In the genomic region with DNA sequence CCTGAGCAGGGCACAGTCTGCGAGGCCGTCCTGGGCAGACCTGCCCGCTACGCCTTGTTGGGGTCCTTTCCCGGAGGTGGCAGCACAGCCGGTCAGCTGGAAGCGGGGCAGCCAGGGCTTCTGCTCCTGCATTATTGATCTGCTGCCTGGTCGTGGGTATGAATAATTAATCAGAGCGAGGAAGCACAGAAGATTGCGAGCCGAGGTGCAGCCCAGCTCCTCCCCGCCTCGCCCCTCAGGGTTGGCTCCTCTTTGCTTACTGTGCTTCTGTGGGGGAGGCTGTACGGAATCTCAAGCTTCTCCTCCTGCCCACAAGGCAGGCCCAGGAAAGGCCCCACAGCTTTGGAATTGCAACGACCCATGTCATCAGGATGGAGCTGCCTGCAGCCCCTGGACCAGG, we compare ENCODE assay signal across 37 cellular contexts. TPM values are rescaled to one million over a fixed set of nuclear protein-coding genes. Genes with fewer than 3 reads are reported as not detected.
"Had no signal": no experiment of that assay in that cellular context is flagged by ENCODE, and none has a peak within 500 bp of the region (broad histone marks: within the 10 kb centered on the region; RNA-seq: fewer than 3 reads in every experiment).

No MANE protein-coding gene starts in this region.

- H3K36me3 ChIP-seq: MG63, SJCRH30 had no signal

- DNase-seq: activated CD4-positive, alpha-beta T cell treated with anti-CD3 and anti-CD28 coated beads for 36 hours; activated CD4-positive, alpha-beta T cell treated with anti-CD3 and anti-CD28 coated beads, Interleukin-2, amount 10 ng/mL, durations not matched to agents 7 days and 5 days; activated CD4-positive, alpha-beta T cell treated with anti-CD3 and anti-CD28 coated beads, Interleukin-2, amount 50 U/mL, for 48 hours; activated CD8-positive, alpha-beta T cell treated with anti-CD3 and anti-CD28 coated beads, Interleukin-2, amount 10 ng/mL, durations not matched to agents 7 days and 5 days; activated gamma-delta T cell; activated naive CD4-positive, alpha-beta T cell treated with Interleukin-2 at 50 U/mL for 16 hours; activated naive CD8-positive, alpha-beta T cell treated with anti-CD3 and anti-CD28 coated beads, Interleukin-2, amount 10 ng/mL, durations not matched to agents 7 days and 5 days; activated T-cell treated with anti-CD3 and anti-CD28 coated beads, Interleukin-2, amount 50 U/mL, for 24 hours; amygdala; caudate nucleus; Kasumi-1; KG1; MG63; NCI-H1048; NCI-H1105 treated with DMSO at 0.1 percent for 48 hours; NCI-H1436; NCI-H1694; NCI-H1930; NCI-H2081 treated with DMSO at 0.1 percent for 48 hours; NCI-H226; NCI-H524 treated with DMSO at 0.1 percent for 48 hours; SHP77; SJCRH30 had no signal

- H3K27me3 Mint-ChIP-seq: activated naive CD4-positive, alpha-beta T cell treated with anti-CD3 and anti-CD28 coated beads, Interleukin-2, amount 50 U/mL, for 24 hours had no signal

- H3K27me3 ChIP-seq: MG63, SJCRH30 had no signal

- H3K36me3 Mint-ChIP-seq: activated naive CD4-positive, alpha-beta T cell treated with anti-CD3 and anti-CD28 coated beads, Interleukin-2, amount 50 U/mL, for 24 hours; activated naive CD8-positive, alpha-beta T cell treated with anti-CD3 and anti-CD28 coated beads, Interleukin-2, amount 10 ng/mL, durations not matched to agents 7 days and 5 days; brain; WTC11 had no signal

- H3K4me1 ChIP-seq: SJCRH30 had no signal

- H3K4me1 Mint-ChIP-seq: activated CD4-positive, alpha-beta T cell treated with anti-CD3 and anti-CD28 coated beads for 36 hours; WTC11 had no signal

- H3K27ac Mint-ChIP-seq: activated CD4-positive, alpha-beta T cell treated with anti-CD3 and anti-CD28 coated beads for 36 hours; activated CD4-positive, alpha-beta T cell treated with anti-CD3 and anti-CD28 coated beads, Interleukin-2, amount 10 ng/mL, durations not matched to agents 7 days and 5 days; activated CD8-positive, alpha-beta T cell treated with anti-CD3 and anti-CD28 coated beads, Interleukin-2, amount 10 ng/mL, durations not matched to agents 7 days and 5 days; activated naive CD4-positive, alpha-beta T cell treated with anti-CD3 and anti-CD28 coated beads, Interleukin-2, amount 50 U/mL, for 24 hours; activated naive CD8-positive, alpha-beta T cell treated with anti-CD3 and anti-CD28 coated beads, Interleukin-2, amount 10 ng/mL, durations not matched to agents 7 days and 5 days; activated T-cell treated with anti-CD3 and anti-CD28 coated beads, Interleukin-2, amount 50 U/mL, for 24 hours; activated T-helper 2 cell treated with anti-CD3 and anti-CD28 coated beads, Interferon-gamma antibody, Interleukin-2, Interleukin-4, amounts not matched to agents 10 μg/mL and 5 μg/mL and 100 μg/mL, durations not matched to agents 14 hours and 24 hours and 36 hours; T-helper 1 cell treated with Interleukin-12 subunit alpha and Interleukin-12 subunit beta and Interleukin-4 antibody, amounts not matched to agents 30 μg/mL and 1 μg/mL, for 36 hours; T-helper 2 cell treated with Interferon-gamma antibody and Interleukin-4, amounts not matched to agents 5 μg/mL and 100 μg/mL, for 36 hours; WTC11 had no signal

- H3K9me3 ChIP-seq: MG63, SJCRH30 had no signal

- H3K9me3 Mint-ChIP-seq: activated CD4-positive, alpha-beta T cell treated with anti-CD3 and anti-CD28 coated beads, Interleukin-2, amount 10 ng/mL, durations not matched to agents 7 days and 5 days; activated naive CD4-positive, alpha-beta T cell treated with anti-CD3 and anti-CD28 coated beads, Interleukin-2, amount 50 U/mL, for 24 hours; activated naive CD8-positive, alpha-beta T cell treated with anti-CD3 and anti-CD28 coated beads, Interleukin-2, amount 10 ng/mL, durations not matched to agents 7 days and 5 days; activated T-cell treated with anti-CD3 and anti-CD28 coated beads, Interleukin-2, amount 50 U/mL, for 24 hours; activated T-helper 2 cell treated with anti-CD3 and anti-CD28 coated beads, Interferon-gamma antibody, Interleukin-2, Interleukin-4, amounts not matched to agents 10 μg/mL and 5 μg/mL and 100 μg/mL, durations not matched to agents 14 hours and 24 hours and 36 hours; T-helper 1 cell treated with Interleukin-12 subunit alpha and Interleukin-12 subunit beta and Interleukin-4 antibody, amounts not matched to agents 30 μg/mL and 1 μg/mL, for 36 hours; T-helper 2 cell treated with Interferon-gamma antibody and Interleukin-4, amounts not matched to agents 5 μg/mL and 100 μg/mL, for 36 hours; WTC11 had no signal

- H3K4me3 Mint-ChIP-seq: activated CD4-positive, alpha-beta T cell treated with anti-CD3 and anti-CD28 coated beads for 36 hours; activated CD4-positive, alpha-beta T cell treated with anti-CD3 and anti-CD28 coated beads, Interleukin-2, amount 10 ng/mL, durations not matched to agents 7 days and 5 days; activated CD8-positive, alpha-beta T cell treated with anti-CD3 and anti-CD28 coated beads, Interleukin-2, amount 10 ng/mL, durations not matched to agents 7 days and 5 days; activated naive CD4-positive, alpha-beta T cell treated with anti-CD3 and anti-CD28 coated beads, Interleukin-2, amount 50 U/mL, for 24 hours; activated naive CD8-positive, alpha-beta T cell treated with anti-CD3 and anti-CD28 coated beads, Interleukin-2, amount 10 ng/mL, durations not matched to agents 7 days and 5 days; activated T-cell treated with anti-CD3 and anti-CD28 coated beads, Interleukin-2, amount 50 U/mL, for 24 hours; brain; T-helper 1 cell treated with Interleukin-12 subunit alpha and Interleukin-12 subunit beta and Interleukin-4 antibody, amounts not matched to agents 30 μg/mL and 1 μg/mL, for 36 hours; T-helper 2 cell treated with Interferon-gamma antibody and Interleukin-4, amounts not matched to agents 5 μg/mL and 100 μg/mL, for 36 hours; WTC11 had no signal

- H3K27ac ChIP-seq: SJCRH30, SK-N-MC had no signal

- ATAC-seq: activated CD4-positive, alpha-beta T cell treated with anti-CD3 and anti-CD28 coated beads for 36 hours; activated CD4-positive, CD25-positive, alpha-beta regulatory T cell treated with anti-CD3 and anti-CD28 coated beads, Interleukin-2, amount 50 U/mL, for 24 hours; activated CD8-positive, alpha-beta T cell treated with anti-CD3 and anti-CD28 coated beads, Interleukin-2, amount 10 ng/mL, durations not matched to agents 7 days and 5 days; Panc1; WTC11 had no signal

- H3K4me3 ChIP-seq: MG63, SJCRH30, SK-N-MC had no signal

RNA-seq across cellular contexts. Expression of a gene that starts 25.5 kb away (rescaled TPM):
- total RNA-seq: activated CD4-positive, alpha-beta T cell treated with anti-CD3 and anti-CD28 coated beads for 36 hours; activated T-helper 2 cell treated with anti-CD3 and anti-CD28 coated beads, Interferon-gamma antibody, Interleukin-2, Interleukin-4, amounts not matched to agents 10 μg/mL and 5 μg/mL and 100 μg/mL, durations not matched to agents 14 hours and 24 hours and 36 hours; astrocyte; bronchial epithelial cell; NCI-H460; RPMI7951; SJCRH30; WTC11 had no signal

RNA-seq across cellular contexts. Expression of a gene that starts 34.7 kb away (rescaled TPM):
- total RNA-seq: activated CD4-positive, alpha-beta T cell treated with anti-CD3 and anti-CD28 coated beads for 36 hours; activated CD4-positive, alpha-beta T cell treated with anti-CD3 and anti-CD28 coated beads, Interleukin-2, amount 10 ng/mL, durations not matched to agents 7 days and 5 days; activated CD8-positive, alpha-beta T cell treated with anti-CD3 and anti-CD28 coated beads, Interleukin-2, amount 10 ng/mL, durations not matched to agents 7 days and 5 days; activated naive CD8-positive, alpha-beta T cell treated with anti-CD3 and anti-CD28 coated beads, Interleukin-2, amount 10 ng/mL, durations not matched to agents 7 days and 5 days; activated T-helper 2 cell treated with anti-CD3 and anti-CD28 coated beads, Interferon-gamma antibody, Interleukin-2, Interleukin-4, amounts not matched to agents 10 μg/mL and 5 μg/mL and 100 μg/mL, durations not matched to agents 14 hours and 24 hours and 36 hours; astrocyte; bronchial epithelial cell; NCI-H460; RPMI7951; SJCRH30; WTC11 had no signal
- polyA plus RNA-seq: adipose tissue had no signal
